ENCODE assay signal across 8 cellular contexts in the genomic region with DNA sequence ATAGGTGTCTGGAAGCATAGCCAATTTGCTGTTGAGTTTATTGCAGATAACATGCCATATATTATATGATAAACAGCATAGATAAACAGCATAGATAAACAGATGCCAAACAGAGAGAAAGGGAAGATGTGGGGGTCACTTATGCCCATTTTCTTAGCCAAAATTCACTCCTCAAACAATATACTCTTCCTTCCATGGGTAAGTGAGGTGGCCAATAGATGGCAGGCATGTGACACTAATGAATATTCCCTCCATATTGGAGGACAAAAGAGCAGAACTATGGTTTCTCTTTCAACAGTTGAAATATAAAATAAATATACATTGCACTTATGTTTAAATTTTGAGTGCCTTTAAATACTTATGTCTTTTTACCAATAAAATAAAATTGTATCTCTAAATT.
DNase-seq lines count a peak whose midpoint lies in the region; ATAC-seq and TF ChIP-seq lines count a peak whose summit lies in the region.

No MANE protein-coding gene starts in this region.

- no peaks in the 10 kb centered on the region for H3K4me1 ChIP-seq in SJCRH30

- CTCF ChIA-PET in Calu3 (lab: Charles Lee), result no interaction called here

- no peak overlapping the region for H3K4me3 Mint-ChIP-seq in Calu3 (ENCODE audit: low read depth, unreplicated experiment)

- no peak overlapping the region for H3K27ac ChIP-seq in SJCRH30

- no peak overlapping the region for H3K4me3 ChIP-seq in SJCRH30

- no peak overlapping the region for H3K27ac Mint-ChIP-seq in Calu3 (ENCODE audit: unreplicated experiment)

- H3K4me1 Mint-ChIP-seq in Calu3 (ENCODE audit: low read depth, unreplicated experiment), result peaks cover 30% of the 10 kb centered on the region

- H3K36me3 ChIP-seq in SJCRH30, result no peaks in the 10 kb centered on the region

- peaks cover 12% of the 10 kb centered on the region for H3K36me3 Mint-ChIP-seq in Calu3 (ENCODE audit: insufficient read depth, unreplicated experiment)

- H3K27me3 Mint-ChIP-seq in Calu3 (ENCODE audit: unreplicated experiment), result no peaks in the 10 kb centered on the region

- DNase-seq in Calu3, result peak; percentile 65
- DNase-seq in SJCRH30, result peak; percentile 19 to 51
- DNase-seq in kidney tubule cell (ENCODE audit: low spot score), result peak; percentile 48
- DNase-seq in NCI-H774 (lab: John Stamatoyannopoulos, UW), result no peak
- no peak for DNase-seq in amniotic stem cell (lab: John Stamatoyannopoulos, UW)
- no peak for DNase-seq in NCI-H2107 treated with DMSO at 0.1 percent for 48 hours (lab: John Stamatoyannopoulos, UW; ENCODE audit: unreplicated experiment)

- TF ChIP-seq CTCF in Calu3 (IDR thresholded peaks at IDR 0.05; ENCODE audit: unreplicated experiment), result peak; percentile 52

- no peaks in the 10 kb centered on the region for H3K27me3 ChIP-seq in SJCRH30

- ATAC-seq in HG03159 (IDR thresholded peaks at IDR 0.05; ENCODE audit: unreplicated experiment), result peak; percentile 48
- ATAC-seq in GM18502 (IDR thresholded peaks at IDR 0.05; ENCODE audit: poor library complexity, unreplicated experiment), result no peak

- intact Hi-C loops in Calu3 (cut with micrococcal nuclease; ENCODE audit: unreplicated experiment), result loop anchor here (1.0 to 10.0 kb wide), 7 partner anchors 227 to 1446 kb away; no protein-coding TSS in a partner anchor

- H3K9me3 ChIP-seq in SJCRH30 (replicated peaks), result no peaks in the 10 kb centered on the region

- peaks cover 8% of the 10 kb centered on the region for H3K9me3 Mint-ChIP-seq in Calu3 (ENCODE audit: low read depth, unreplicated experiment)

- no TSS peak for BruUV-seq in Calu3 (replicated peaks; lab: Mats Ljungman, UMichigan)

Comparison
In these comparisons a context has a peak if more than half of its experiments do, and no peak if none do; other contexts are left out.
1. DNase-seq: peak in Calu3 (single experiment), SJCRH30 (2 of 2) and kidney tubule cell (single experiment); none in NCI-H774 (single experiment), amniotic stem cell (single experiment) and NCI-H2107 treated with DMSO at 0.1 percent for 48 hours (single experiment).